In the genomic region with DNA sequence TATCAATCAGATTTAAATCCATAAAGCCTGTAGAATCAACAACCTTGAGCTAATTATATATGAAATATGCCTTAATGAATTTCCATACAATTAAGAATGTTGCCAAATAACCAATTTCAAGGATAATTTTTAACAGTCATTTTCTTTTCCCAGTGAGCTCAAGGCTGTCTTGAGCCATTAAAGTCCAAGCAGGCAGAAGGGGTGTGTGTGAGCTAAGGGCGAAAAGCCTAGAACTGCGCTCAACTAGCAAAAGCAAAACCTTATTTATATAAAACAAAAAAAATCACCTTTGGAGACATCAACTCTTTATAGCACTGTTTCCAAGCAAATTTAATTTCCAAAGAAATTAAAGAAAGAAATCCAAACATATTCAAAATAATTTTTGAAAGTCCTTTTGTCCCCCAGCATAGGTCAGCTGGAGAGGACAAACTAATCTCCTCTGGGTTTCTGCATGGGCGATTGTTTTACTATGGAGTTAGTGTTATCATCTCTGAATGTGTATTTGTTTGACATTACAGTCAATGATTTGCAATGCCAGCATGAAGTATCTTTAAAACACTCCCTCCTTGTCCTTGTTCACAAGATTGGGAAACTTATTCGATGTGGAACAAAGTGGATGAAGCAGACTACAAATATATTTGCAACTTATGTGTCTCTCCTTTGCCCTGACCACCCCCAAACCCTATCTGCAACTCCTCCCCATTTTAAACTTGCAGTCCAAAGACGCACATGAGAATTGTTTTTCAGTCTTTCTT, we compare ENCODE assay signal across 19 cellular contexts. TPM values are rescaled to one million over a fixed set of nuclear protein-coding genes. Genes with fewer than 3 reads are reported as not detected.
DNase-seq lines count a peak whose midpoint lies in the region; ATAC-seq, FAIRE-seq and TF ChIP-seq lines count a peak whose summit lies in the region.
"Had no signal": no experiment of that assay in that cellular context is flagged by ENCODE, and none has a peak within 500 bp of the region (broad histone marks: within the 10 kb centered on the region; RNA-seq: fewer than 3 reads in every experiment).

No MANE protein-coding gene starts in this region.

- ATAC-seq in psoas muscle (no peak), GM18873 (IDR thresholded peaks at IDR 0.05; ENCODE audit: low FRiP score, unreplicated experiment) (no peak), HG03442 (IDR thresholded peaks at IDR 0.05; ENCODE audit: unreplicated experiment) (no peak), GM19467 (IDR thresholded peaks at IDR 0.05; ENCODE audit: unreplicated experiment) (no peak)
- ATAC-seq: heart right ventricle; K562; left ventricle myocardium superior; stimulated activated naive CD8-positive, alpha-beta T cell treated with anti-CD3 and anti-CD28 coated beads, Interleukin-15, amount 100 ng/mL, for 72 hours had no signal

- peak overlapping the region; percentile 75 for H3K4me3 ChIP-seq in psoas muscle
- H3K4me3 ChIP-seq: colonic mucosa, K562, tibial nerve had no signal

- no peaks in the 10 kb centered on the region for H3K36me3 ChIP-seq in psoas muscle (ENCODE audit: insufficient read depth in 1 of 2, low read depth in 1 of 2)
- H3K36me3 ChIP-seq: breast epithelium, colonic mucosa, heart right ventricle, tibial nerve had no signal

- H3K9me3 ChIP-seq in psoas muscle: no peaks in the 10 kb centered on the region
- H3K9me3 ChIP-seq: breast epithelium, colonic mucosa, heart right ventricle had no signal

- no peak for TF ChIP-seq CTCF in psoas muscle (IDR thresholded peaks at IDR 0.05)

- peak; percentile 91 for FAIRE-seq in TTC549 (lab: Jason Lieb, UNC)
- FAIRE-seq: K562 had no signal

- peaks cover 0 to 4% (median 1%) of the 10 kb centered on the region in 3 donors for H3K27me3 ChIP-seq in psoas muscle (ENCODE audit: insufficient read depth in 3 of 3, low read length in 2 of 3)

- peak overlapping the region; percentile 99 for H3K27ac ChIP-seq in psoas muscle
- H3K27ac ChIP-seq: breast epithelium, colonic mucosa, heart right ventricle, tibial nerve had no signal

- intact Hi-C loops in psoas muscle (cut with DNase I) (loop anchor here in 1 of 2 donors (5.0 kb wide), 1 partner anchor 228 kb away; no protein-coding TSS in a partner anchor), cardiac septum (cut with DNase I) (no loop called here)

- WGBS in psoas muscle, 3 donors: 44 to 52% (median 52%) methylated on average over 5 of the region's 5 CpGs

- peaks cover 10% of the 10 kb centered on the region for H3K4me1 ChIP-seq in psoas muscle
- H3K4me1 ChIP-seq: breast epithelium had no signal

- DNase-seq in HT-29 (ENCODE audit: low spot score) (peak; percentile 18), iris pigment epithelial cell (ENCODE audit: low read depth) (peak; percentile 67), psoas muscle (no peak), cardiac septum (ENCODE audit: low spot score) (no peak)
- DNase-seq: activated CD4-positive, alpha-beta T cell treated with anti-CD3 and anti-CD28 coated beads for 48 hours; CD4-positive, CD25-positive, alpha-beta regulatory T cell; colonic mucosa; heart right ventricle; left ventricle myocardium superior; NCI-H1436 treated with DMSO at 0.1 percent for 48 hours; NCI-H526 treated with DMSO at 0.1 percent for 48 hours; stimulated activated naive CD8-positive, alpha-beta T cell treated with anti-CD3 and anti-CD28 coated beads, Interleukin-15, amount 100 ng/mL, for 72 hours had no signal

RNA-seq across cellular contexts. Expression of a gene that starts 1.3 kb away (rescaled TPM):
- 8.6 and 10.3 TPM in 2 replicates for total RNA-seq in HT-29 (2014; rRNA removed; shearing (Covaris generic))
- total RNA-seq in psoas muscle (10 to 100 TPM; 15.7 to 57.9 (median 43.6) TPM), cardiac septum (1.0 TPM)
- polyA plus RNA-seq in psoas muscle: 10 to 100 TPM; 12.4 to 66.3 (median 54.2) TPM
- total RNA-seq: CD4-positive, CD25-positive, alpha-beta regulatory T cell; K562; tibial nerve had no signal
- polyA plus RNA-seq: CD4-positive, CD25-positive, alpha-beta regulatory T cell had no signal

Comparison
In these comparisons a context has a peak if more than half of its experiments do, and no peak if none do; other contexts are left out.
1. DNase-seq: peak in HT-29 (single experiment) and iris pigment epithelial cell (single experiment); none in psoas muscle (0 of 2) and cardiac septum (single experiment).